Comparison of ENCODE assay signal across 23 cellular contexts in genomic region chr1:233034845-233035244, GRCh38.
"Had no signal": no experiment of that assay in that cellular context is flagged by ENCODE, and none has a peak within 500 bp of the region (broad histone marks: within the 10 kb centered on the region; RNA-seq: fewer than 3 reads in every experiment).

No MANE protein-coding gene starts in this region.

- H3K36me3 Mint-ChIP-seq: brain had no signal

- H3K9me3 ChIP-seq: MG63 had no signal

- H3K27ac Mint-ChIP-seq: activated CD8-positive, alpha-beta T cell treated with anti-CD3 and anti-CD28 coated beads for 36 hours; activated naive CD4-positive, alpha-beta T cell treated with anti-CD3 and anti-CD28 coated beads, Interleukin-2, amount 50 U/mL, for 24 hours; brain; T-helper 1 cell treated with Interleukin-12 subunit alpha and Interleukin-12 subunit beta and Interleukin-4 antibody, amounts not matched to agents 30 μg/mL and 1 μg/mL, for 36 hours had no signal

- H3K4me1 Mint-ChIP-seq: activated naive CD4-positive, alpha-beta T cell treated with anti-CD3 and anti-CD28 coated beads, Interleukin-2, amount 50 U/mL, for 24 hours had no signal

- DNase-seq: activated CD4-positive, alpha-beta T cell treated with anti-CD3 and anti-CD28 coated beads for 4 hours; activated CD8-positive, alpha-beta memory T cell treated with anti-CD3 and anti-CD28 coated beads, Interleukin-2, amount 50 U/mL, for 48 hours; activated CD8-positive, alpha-beta T cell treated with anti-CD3 and anti-CD28 coated beads for 36 hours; activated T-cell treated with anti-CD3 and anti-CD28 coated beads, Interleukin-2, amount 50 U/mL, for 1 hour; amygdala; MG63; MV-4-11; NCI-H1092 treated with DMSO at 0.1 percent for 48 hours; NCI-H1417 treated with DMSO at 0.1 percent for 48 hours; NCI-H1694; NCI-H2029; NCI-H2107; NCI-H510A treated with DMSO at 0.1 percent for 48 hours; NCI-H69; NK-92 treated with Interleukin-12 subunit alpha and Interleukin-12 subunit beta, amount 100 ng/mL, for 24 hours; OCI-M1; RPMI8226 had no signal

- H3K4me3 Mint-ChIP-seq: activated CD8-positive, alpha-beta T cell treated with anti-CD3 and anti-CD28 coated beads for 36 hours; activated naive CD4-positive, alpha-beta T cell treated with anti-CD3 and anti-CD28 coated beads, Interleukin-2, amount 50 U/mL, for 24 hours; brain; T-helper 1 cell treated with Interleukin-12 subunit alpha and Interleukin-12 subunit beta and Interleukin-4 antibody, amounts not matched to agents 30 μg/mL and 1 μg/mL, for 36 hours had no signal

- H3K36me3 ChIP-seq: MG63 had no signal

- ATAC-seq: activated CD4-positive, CD25-positive, alpha-beta regulatory T cell treated with anti-CD3 and anti-CD28 coated beads, Interleukin-2, amount 50 U/mL, for 24 hours; activated CD8-positive, alpha-beta T cell treated with anti-CD3 and anti-CD28 coated beads for 36 hours; Panc1; Right ventricle myocardium inferior had no signal

- H3K27me3 Mint-ChIP-seq: activated CD8-positive, alpha-beta T cell treated with anti-CD3 and anti-CD28 coated beads for 36 hours; activated naive CD4-positive, alpha-beta T cell treated with anti-CD3 and anti-CD28 coated beads, Interleukin-2, amount 50 U/mL, for 24 hours had no signal

- H3K27me3 ChIP-seq: MG63 had no signal

- H3K4me3 ChIP-seq: MG63 had no signal

- H3K9me3 Mint-ChIP-seq: activated CD8-positive, alpha-beta T cell treated with anti-CD3 and anti-CD28 coated beads for 36 hours; activated naive CD4-positive, alpha-beta T cell treated with anti-CD3 and anti-CD28 coated beads, Interleukin-2, amount 50 U/mL, for 24 hours; T-helper 1 cell treated with Interleukin-12 subunit alpha and Interleukin-12 subunit beta and Interleukin-4 antibody, amounts not matched to agents 30 μg/mL and 1 μg/mL, for 36 hours had no signal
